Comparison of ENCODE assay signal across 9 cellular contexts in the genomic region with DNA sequence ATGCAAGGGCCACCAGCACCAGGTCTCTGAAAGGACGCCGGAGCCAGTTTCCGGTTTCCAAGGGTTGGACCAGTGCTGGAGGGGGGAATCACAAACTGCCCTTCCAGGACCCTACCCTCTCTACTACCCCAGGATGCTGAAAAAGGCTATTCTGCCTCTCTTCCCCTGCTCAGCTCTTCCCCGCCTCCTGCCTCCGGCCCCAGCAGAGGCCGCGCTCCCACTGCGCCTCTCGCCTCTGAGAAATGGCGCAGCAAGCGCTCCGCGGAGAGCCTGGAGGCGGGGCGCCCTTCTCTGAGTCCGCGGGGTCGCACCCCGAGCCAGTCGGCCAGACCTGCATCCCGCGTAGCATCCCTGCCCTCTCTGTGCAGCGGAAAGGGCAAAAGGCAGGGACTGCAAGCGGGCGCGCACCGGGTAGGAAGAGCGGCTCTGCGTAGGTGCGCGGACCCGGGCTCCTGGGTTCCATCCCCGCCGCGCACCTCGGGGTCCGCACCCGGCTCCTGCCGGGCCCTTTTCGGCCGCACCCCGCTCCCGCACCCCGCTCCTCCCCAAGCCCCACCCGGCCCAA. TPM values are rescaled to one million over a fixed set of nuclear protein-coding genes. Genes with fewer than 3 reads are reported as not detected.
DNase-seq lines count a peak whose midpoint lies in the region; ATAC-seq, FAIRE-seq and TF ChIP-seq lines count a peak whose summit lies in the region.
"Had no signal": no experiment of that assay in that cellular context is flagged by ENCODE, and none has a peak within 500 bp of the region (broad histone marks: within the 10 kb centered on the region; RNA-seq: fewer than 3 reads in every experiment).

No MANE protein-coding gene starts in this region.

- H3K4me3 Mint-ChIP-seq in activated naive CD4-positive, alpha-beta T cell treated with anti-CD3 and anti-CD28 coated beads for 36 hours, result peak overlapping the region; percentile 47

- no peaks in the 10 kb centered on the region for H3K36me3 Mint-ChIP-seq in activated naive CD4-positive, alpha-beta T cell treated with anti-CD3 and anti-CD28 coated beads for 36 hours (ENCODE audit: low read depth)

- H3K9me3 Mint-ChIP-seq in activated naive CD4-positive, alpha-beta T cell treated with anti-CD3 and anti-CD28 coated beads for 36 hours, result no peaks in the 10 kb centered on the region

- FAIRE-seq in GM12891 (lab: Jason Lieb, UNC), result no peak
- FAIRE-seq: G401.6 had no signal

- DNase-seq in activated naive CD4-positive, alpha-beta T cell treated with anti-CD3 and anti-CD28 coated beads for 36 hours, result peak; percentile 12
- no peak for DNase-seq in activated naive CD4-positive, alpha-beta T cell treated with anti-CD3 and anti-CD28 coated beads, Interleukin-2, amount 50 U/mL, for 16 hours
- DNase-seq in ascending aorta (ENCODE audit: low spot score in 2 of 2) (no peak), left colon (peak in 1 of 2 donors; percentile 21), GM19240 (ENCODE audit: insufficient read length, low spot score) (no peak), GM12891 (ENCODE audit: insufficient read length, low spot score) (no peak), SIG-M5 treated with dmso at 0.1 percent for 504 hours (lab: John Stamatoyannopoulos, UW; ENCODE audit: unreplicated experiment) (no peak)

- H3K27ac ChIP-seq in ascending aorta (no peak overlapping the region), thymus (ENCODE audit: low read depth) (no peak overlapping the region)

- no peak overlapping the region for H3K27ac Mint-ChIP-seq in activated naive CD4-positive, alpha-beta T cell treated with anti-CD3 and anti-CD28 coated beads for 36 hours

- intact Hi-C loops in activated naive CD4-positive, alpha-beta T cell treated with anti-CD3 and anti-CD28 coated beads for 36 hours (cut with micrococcal nuclease), result loop anchor here (5.0 kb wide), 1 partner anchor 324 kb away; no protein-coding TSS in a partner anchor
- intact Hi-C loops in ascending aorta (cut with DNase I) (no loop called here), left colon (cut with DNase I, micrococcal nuclease) (no loop called here)

- H3K36me3 ChIP-seq in ascending aorta (no peaks in the 10 kb centered on the region), thymus (ENCODE audit: control insufficient read depth, insufficient read depth) (no peaks in the 10 kb centered on the region)

- H3K4me1 ChIP-seq in ascending aorta (peaks cover 0 to 4% of the 10 kb centered on the region in 2 donors), thymus (ENCODE audit: control insufficient read depth, insufficient read depth, low read length) (no peaks in the 10 kb centered on the region)

- 3% methylated on average over 45 of the region's 45 CpGs for WGBS in thymus

- H3K4me3 ChIP-seq in ascending aorta (peak overlapping the region; percentile 50 to 62), thymus (ENCODE audit: low read length) (peak overlapping the region; percentile 29)

- peaks cover 8% of the 10 kb centered on the region for H3K27me3 ChIP-seq in ascending aorta
- peaks cover 35% of the 10 kb centered on the region for H3K27me3 ChIP-seq in thymus (ENCODE audit: control insufficient read depth, insufficient read depth)

- peaks cover 3% of the 10 kb centered on the region for H3K4me1 Mint-ChIP-seq in activated naive CD4-positive, alpha-beta T cell treated with anti-CD3 and anti-CD28 coated beads for 36 hours (ENCODE audit: low read depth)

- no peak for TF ChIP-seq POLR2A in GM12891 (IDR thresholded peaks at IDR 0.05; ENCODE audit: low read depth, low read length)

- H3K9me3 ChIP-seq in ascending aorta (no peaks in the 10 kb centered on the region), thymus (ENCODE audit: control insufficient read depth) (no peaks in the 10 kb centered on the region)

- CTCF ChIA-PET in activated naive CD4-positive, alpha-beta T cell treated with anti-CD3 and anti-CD28 coated beads for 36 hours (lab: Charles Lee), result interaction anchor here (1.2 kb wide), 1 partner anchor 211 kb away, joined by 3 read pairs; no protein-coding TSS in a partner anchor

- peaks cover 29% of the 10 kb centered on the region for H3K27me3 Mint-ChIP-seq in activated naive CD4-positive, alpha-beta T cell treated with anti-CD3 and anti-CD28 coated beads for 36 hours (ENCODE audit: low read depth)

- peak; percentile 19 for ATAC-seq in left colon

- no peak for TF ChIP-seq CTCF in ascending aorta (IDR thresholded peaks at IDR 0.05)

TF ChIP-seq in GM12891, 5 proteins besides CTCF, POLR2A, EP300 and RAD21:
- TF ChIP-seq TAF1 (IDR thresholded peaks at IDR 0.05; ENCODE audit: low read depth, low read length), result no peak
- TF ChIP-seq POLR2AphosphoS5 (IDR thresholded peaks at IDR 0.05; ENCODE audit: low read depth, low read length), result no peak
- no peak for TF ChIP-seq POU2F2 (IDR thresholded peaks at IDR 0.05; ENCODE audit: low read depth, low read length)
- TF ChIP-seq SPI1 (IDR thresholded peaks at IDR 0.05; ENCODE audit: low read depth, low read length), result no peak
- no peak for TF ChIP-seq PAX5 (IDR thresholded peaks at IDR 0.05; ENCODE audit: insufficient read depth, low read length, severe bottlenecking)
TF ChIP-seq in GM12891: peak in this region for 0.

RNA-seq across cellular contexts. Expression of a gene that starts 0.5 kb away (rescaled TPM):
- total RNA-seq in activated naive CD4-positive, alpha-beta T cell treated with anti-CD3 and anti-CD28 coated beads for 36 hours, result under 1 TPM in 1 of 2 experiments, not detected in 1; 0.36 TPM
- total RNA-seq in ascending aorta (not detected), left colon (1 to 10 TPM; 1.5 to 1.6 TPM)
- polyA plus RNA-seq in thymus, result 0.37 TPM
- polyA plus RNA-seq in GM12891 (2012; ENCODE audit: low read depth, missing spikeins), result 0.03 TPM
